12 cellular contexts compared by ENCODE assay signal in the genomic region with DNA sequence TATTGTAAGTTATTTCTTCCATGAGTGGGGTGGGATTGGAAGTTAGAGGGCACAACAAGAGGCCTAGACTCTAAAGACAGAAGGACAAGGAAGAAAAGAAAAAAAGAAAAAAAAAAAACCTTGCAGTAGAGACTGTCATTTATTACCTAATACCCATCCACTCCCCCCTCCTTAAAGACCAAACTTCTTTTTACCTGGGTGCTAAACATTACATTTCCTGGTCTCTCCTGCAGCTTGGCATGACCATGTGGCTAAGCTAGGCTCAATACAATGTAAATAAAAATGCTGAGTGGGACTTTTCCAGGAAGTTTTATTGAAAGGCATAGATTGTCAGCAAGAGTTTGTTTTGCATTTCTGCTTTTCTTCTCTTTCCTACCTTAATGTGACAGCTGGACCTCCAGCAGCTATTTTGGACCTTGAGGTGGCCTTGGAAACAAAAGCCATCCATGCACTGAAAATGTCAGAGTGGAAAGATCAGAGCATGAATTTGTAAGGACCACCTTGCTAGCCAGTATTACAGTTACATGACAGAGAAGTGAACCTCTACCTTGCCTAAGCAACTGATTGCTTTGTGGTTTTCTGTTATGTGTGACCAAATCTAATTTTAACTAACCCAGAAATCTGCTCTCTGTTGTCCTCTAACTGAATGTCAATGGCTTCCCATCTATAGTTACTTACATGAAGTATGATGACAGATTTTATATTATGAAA.
A peak's percentile ranks its signal among the peaks of the same experiment; 100 is the strongest.
DNase-seq lines count a peak whose midpoint lies in the region; ATAC-seq and TF ChIP-seq lines count a peak whose summit lies in the region.
"Had no signal": no experiment of that assay in that cellular context is flagged by ENCODE, and none has a peak within 500 bp of the region (broad histone marks: within the 10 kb centered on the region; RNA-seq: fewer than 3 reads in every experiment).

No MANE protein-coding gene starts in this region.

- TF ChIP-seq CTCF in natural killer cell (IDR thresholded peaks at IDR 0.05) (no peak), mammary epithelial cell (conservative IDR thresholded peaks at IDR 0.05 in 1 of 2, IDR thresholded peaks at IDR 0.05 in 1 of 2; ENCODE audit: extremely low read depth in 1 of 2, insufficient read depth in 1 of 2, low read depth in 1 of 2, low read length in 2 of 2) (no peak)

- H3K9me3 ChIP-seq in mammary epithelial cell (replicated peaks; ENCODE audit: insufficient read depth, low read length): peaks cover 9% of the 10 kb centered on the region
- H3K9me3 ChIP-seq: upper lobe of right lung had no signal

- H3K4me1 ChIP-seq in mammary epithelial cell (ENCODE audit: insufficient read depth, low read length): no peaks in the 10 kb centered on the region

- H3K27me3 Mint-ChIP-seq in activated CD4-positive, alpha-beta T cell treated with anti-CD3 and anti-CD28 coated beads, Interleukin-2, amount 10 ng/mL, durations not matched to agents 24 days and 14 days: no peaks in the 10 kb centered on the region
- no peaks in the 10 kb centered on the region for H3K27me3 Mint-ChIP-seq in natural killer cell (ENCODE audit: low read depth in 2 of 2)

- in situ Hi-C loops in mammary epithelial cell (cut with MboI; ENCODE audit: low sequenced_read_pairs in 2 of 2): no loop called here

- intact Hi-C loops in activated CD4-positive, alpha-beta T cell treated with anti-CD3 and anti-CD28 coated beads, Interleukin-2, amount 10 ng/mL, durations not matched to agents 24 days and 14 days (cut with micrococcal nuclease): loop anchor here (1.0 kb wide), 1 partner anchor 8 kb away; no protein-coding TSS in a partner anchor
- intact Hi-C loops in natural killer cell (cut with micrococcal nuclease): no loop called here
- intact Hi-C loops in mammary epithelial cell (cut with micrococcal nuclease): no loop called here

- dilution Hi-C loops in mammary epithelial cell (cut with HindIII; ENCODE audit: low sequenced_read_pairs): no loop called here

- no TSS peak for BruUV-seq in mammary epithelial cell (replicated peaks; lab: Mats Ljungman, UMichigan)

- CTCF ChIA-PET in mammary epithelial cell (lab: Charles Lee; ENCODE audit: low non-redundant PET): no interaction called here

- H3K9ac ChIP-seq in mammary epithelial cell (ENCODE audit: insufficient read depth, low read length): no peak overlapping the region

- peaks cover 52% of the 10 kb centered on the region for H3K4me1 Mint-ChIP-seq in activated CD4-positive, alpha-beta T cell treated with anti-CD3 and anti-CD28 coated beads, Interleukin-2, amount 10 ng/mL, durations not matched to agents 24 days and 14 days
- H3K4me1 Mint-ChIP-seq in natural killer cell: peaks cover 24 to 48% of the 10 kb centered on the region in 2 donors

- no peak overlapping the region for H3K27ac ChIP-seq in mammary epithelial cell (ENCODE audit: insufficient read depth, low read depth, low read length)
- H3K27ac ChIP-seq: upper lobe of right lung had no signal

- peak; percentile 89 for ATAC-seq in HG02588 (IDR thresholded peaks at IDR 0.05; ENCODE audit: unreplicated experiment)
- peak; percentile 67 for ATAC-seq in HG03575 (IDR thresholded peaks at IDR 0.05; ENCODE audit: extremely low read depth, insufficient number of reproducible peaks, low FRiP score, unreplicated experiment)
- no peak for ATAC-seq in natural killer cell

- H3K36me3 Mint-ChIP-seq in activated CD4-positive, alpha-beta T cell treated with anti-CD3 and anti-CD28 coated beads, Interleukin-2, amount 10 ng/mL, durations not matched to agents 24 days and 14 days (ENCODE audit: low read depth): peaks cover 6% of the 10 kb centered on the region
- no peaks in the 10 kb centered on the region for H3K36me3 Mint-ChIP-seq in natural killer cell

- H3K4me3 Mint-ChIP-seq in activated CD4-positive, alpha-beta T cell treated with anti-CD3 and anti-CD28 coated beads, Interleukin-2, amount 10 ng/mL, durations not matched to agents 24 days and 14 days: peak overlapping the region; percentile 15
- H3K4me3 Mint-ChIP-seq in natural killer cell: no peak overlapping the region

- no peaks in the 10 kb centered on the region for H4K20me1 ChIP-seq in mammary epithelial cell (ENCODE audit: insufficient read depth, low read length)

- no peak overlapping the region for H2AFZ ChIP-seq in mammary epithelial cell (ENCODE audit: low read depth, low read length)

- H3K4me3 ChIP-seq in mammary epithelial cell (replicated peaks in 1 of 3; ENCODE audit: insufficient read depth in 1 of 3, low read depth in 2 of 3, low read length in 3 of 3): no peak overlapping the region
- H3K4me3 ChIP-seq: upper lobe of right lung had no signal

- H3K27ac Mint-ChIP-seq in activated CD4-positive, alpha-beta T cell treated with anti-CD3 and anti-CD28 coated beads, Interleukin-2, amount 10 ng/mL, durations not matched to agents 24 days and 14 days: peak overlapping the region; percentile 23
- H3K27ac Mint-ChIP-seq in natural killer cell: peak overlapping the region; percentile 22 to 39

- DNase-seq in activated CD4-positive, alpha-beta T cell treated with anti-CD3 and anti-CD28 coated beads, Interleukin-2, amount 10 ng/mL, durations not matched to agents 24 days and 14 days: no peak
- DNase-seq in activated CD4-positive, alpha-beta T cell treated with anti-CD3 and anti-CD28 coated beads for 1 hour: no peak
- DNase-seq in natural killer cell (no peak), ureter (ENCODE audit: low spot score) (no peak), mammary epithelial cell (no peak), SKM-1 treated with dmso at 0.1 percent for 144 hours (lab: John Stamatoyannopoulos, UW; ENCODE audit: unreplicated experiment) (no peak)
- DNase-seq: H7; NCI-H524; stimulated activated CD4-positive, alpha-beta T cell treated with anti-CD3 and anti-CD28 coated beads, Interleukin-12 subunit alpha, Interleukin-12 subunit beta, amount 100 ng/mL, for 4 hours; upper lobe of right lung had no signal

- no peaks in the 10 kb centered on the region for H3K36me3 ChIP-seq in mammary epithelial cell (ENCODE audit: insufficient read depth, low read length)
- H3K36me3 ChIP-seq: upper lobe of right lung had no signal

- no peaks in the 10 kb centered on the region for H3K79me2 ChIP-seq in mammary epithelial cell (ENCODE audit: insufficient read depth, low read length)

- H3K27me3 ChIP-seq in mammary epithelial cell (ENCODE audit: insufficient read depth, low read length): no peaks in the 10 kb centered on the region

- H3K9me3 Mint-ChIP-seq in activated CD4-positive, alpha-beta T cell treated with anti-CD3 and anti-CD28 coated beads, Interleukin-2, amount 10 ng/mL, durations not matched to agents 24 days and 14 days: peaks cover 7% of the 10 kb centered on the region
- no peaks in the 10 kb centered on the region for H3K9me3 Mint-ChIP-seq in natural killer cell

- no peak overlapping the region for H3K4me2 ChIP-seq in mammary epithelial cell (ENCODE audit: insufficient read depth, low read depth, low read length)

Comparison
In these comparisons a context has a peak if more than half of its experiments do, and no peak if none do; other contexts are left out.
1. ATAC-seq: peak in HG02588 (single experiment) and HG03575 (single experiment); none in natural killer cell (0 of 3).